In genomic region chr7:134298902-134299683, GRCh38 we compare ENCODE assay signal across 10 cellular contexts. TPM values are rescaled to one million over a fixed set of nuclear protein-coding genes. Genes with fewer than 3 reads are reported as not detected.
DNase-seq lines count a peak whose midpoint lies in the region; ATAC-seq and TF ChIP-seq lines count a peak whose summit lies in the region.
"Had no signal": no experiment of that assay in that cellular context is flagged by ENCODE, and none has a peak within 500 bp of the region (broad histone marks: within the 10 kb centered on the region; RNA-seq: fewer than 3 reads in every experiment).

No MANE protein-coding gene starts in this region.

- CTCF ChIA-PET in MCF 10A (lab: Yijun Ruan, JAX), result no interaction called here

- H3K36me3 Mint-ChIP-seq in MCF 10A (ENCODE audit: insufficient read depth, unreplicated experiment), result peaks cover 18% of the 10 kb centered on the region

- H3K4me1 Mint-ChIP-seq in MCF 10A (ENCODE audit: insufficient read depth, unreplicated experiment), result no peaks in the 10 kb centered on the region

- no peak for TF ChIP-seq CTCF in coronary artery (IDR thresholded peaks at IDR 0.05)
- no peak for TF ChIP-seq CTCF in MCF 10A (IDR thresholded peaks at IDR 0.05; ENCODE audit: unreplicated experiment)

- POLR2A ChIA-PET in MCF 10A (lab: Yijun Ruan, JAX), result interaction anchor here (0.7 kb wide), 1 partner anchor 9 kb away, joined by 3 read pairs; no protein-coding TSS in a partner anchor

- intact Hi-C loops in MCF 10A (cut with micrococcal nuclease), result no loop called here

- H3K27ac Mint-ChIP-seq in MCF 10A (ENCODE audit: low read depth, unreplicated experiment), result no peak overlapping the region
- H3K27ac Mint-ChIP-seq: activated CD4-positive, alpha-beta memory T cell treated with anti-CD3 and anti-CD28 coated beads for 36 hours had no signal

- H3K27ac ChIP-seq in cingulate gyrus (ENCODE audit: low read depth, low read length), result peak overlapping the region; percentile 67
- H3K27ac ChIP-seq in coronary artery, result no peak overlapping the region
- H3K27ac ChIP-seq: cardiac muscle cell had no signal

- DNase-seq in NCI-H1105 treated with DMSO at 0.1 percent for 48 hours (lab: John Stamatoyannopoulos, UW) (peak; percentile 77), putamen (ENCODE audit: low spot score) (peak; percentile 85), coronary artery (ENCODE audit: low spot score) (no peak), MCF 10A (ENCODE audit: unreplicated experiment) (no peak), HUDEP-2 (lab: John Stamatoyannopoulos, UW; ENCODE audit: unreplicated experiment in 76 of 76) (no peak)
- DNase-seq in activated CD8-positive, alpha-beta memory T cell treated with anti-CD3 and anti-CD28 coated beads, Interleukin-2, amount 50 U/mL, for 48 hours, result no peak
- DNase-seq: activated CD4-positive, alpha-beta memory T cell treated with anti-CD3 and anti-CD28 coated beads for 36 hours had no signal

- H3K9me3 Mint-ChIP-seq in MCF 10A (ENCODE audit: unreplicated experiment), result no peaks in the 10 kb centered on the region
- H3K9me3 Mint-ChIP-seq: activated CD4-positive, alpha-beta memory T cell treated with anti-CD3 and anti-CD28 coated beads for 36 hours had no signal

- no peak overlapping the region for H3K4me3 Mint-ChIP-seq in MCF 10A (ENCODE audit: unreplicated experiment)
- H3K4me3 Mint-ChIP-seq: activated CD4-positive, alpha-beta memory T cell treated with anti-CD3 and anti-CD28 coated beads for 36 hours had no signal

- no peaks in the 10 kb centered on the region for H3K27me3 Mint-ChIP-seq in MCF 10A (ENCODE audit: insufficient read depth, unreplicated experiment)
- H3K27me3 Mint-ChIP-seq: activated CD4-positive, alpha-beta memory T cell treated with anti-CD3 and anti-CD28 coated beads for 36 hours had no signal

- ATAC-seq in GM19438 (IDR thresholded peaks at IDR 0.05; ENCODE audit: low read depth, unreplicated experiment), result peak; percentile 60

- no TSS peak for BruUV-seq in MCF 10A (replicated peaks; lab: Mats Ljungman, UMichigan)

- no peak overlapping the region for H3K4me3 ChIP-seq in coronary artery
- H3K4me3 ChIP-seq: cardiac muscle cell had no signal

RNA-seq across cellular contexts. Expression of gene SLC35B4, which starts 17.6 kb away (rescaled TPM):
- total RNA-seq in MCF 10A (2022), result 18.6 and 24.5 TPM in 2 replicates

Comparison
In these comparisons a context has a peak if more than half of its experiments do, and no peak if none do; other contexts are left out.
1. DNase-seq: peak in NCI-H1105 treated with DMSO at 0.1 percent for 48 hours (single experiment) and putamen (single experiment); none in activated CD8-positive, alpha-beta memory T cell treated with anti-CD3 and anti-CD28 coated beads, Interleukin-2, amount 50 U/mL, for 48 hours (single experiment), coronary artery (single experiment), MCF 10A (single experiment) and HUDEP-2 (0 of 76).